ENCODE assay signal across 9 cellular contexts in genomic region chr22:19844423-19845368, GRCh38. TPM values are rescaled to one million over a fixed set of nuclear protein-coding genes. Genes with fewer than 3 reads are reported as not detected.
DNase-seq lines count a peak whose midpoint lies in the region; ATAC-seq, FAIRE-seq and TF ChIP-seq lines count a peak whose summit lies in the region.
"Had no signal": no experiment of that assay in that cellular context is flagged by ENCODE, and none has a peak within 500 bp of the region (broad histone marks: within the 10 kb centered on the region; RNA-seq: fewer than 3 reads in every experiment).

No MANE protein-coding gene starts in this region.

- H3K36me3 ChIP-seq in H1 (ENCODE audit: control insufficient read depth in 2 of 4, insufficient read depth in 4 of 4, low read length in 3 of 4) (no peaks in the 10 kb centered on the region), osteoblast (ENCODE audit: insufficient read depth, low read length) (peaks cover 2% of the 10 kb centered on the region)

- intact Hi-C loops in CD14-positive monocyte (cut with micrococcal nuclease), result no loop called here

- POLR2A ChIA-PET in H1 (lab: Charles Lee; ENCODE audit: partially characterized antibody), result interaction anchor here (0.9 to 1.6 kb wide), 4 partner anchors 8 to 66 kb away, joined by 3 to 10 read pairs (median 4); partner anchors contain the start of genes GNB1L and RTL10

- H4K8ac ChIP-seq in H1 (ENCODE audit: extremely low read depth, insufficient read depth, low read length), result peak overlapping the region; percentile 69; the same call in 1 of the 2 replicates

- H3K9me3 Mint-ChIP-seq in CD14-positive monocyte, result peaks cover 0 to 7% (median 2%) of the 10 kb centered on the region in 7 donors
- H3K9me3 Mint-ChIP-seq: nephron had no signal

- no peak overlapping the region for H3K4ac ChIP-seq in H1 (replicated peaks; ENCODE audit: insufficient read length, low read depth, low read length)

- H3K27ac ChIP-seq in H1 (ENCODE audit: low read depth, low read length), result no peak overlapping the region
- H3K27ac ChIP-seq in osteoblast (ENCODE audit: low read depth, low read length), result peak overlapping the region; percentile 48

- no peak for ATAC-seq in GM21360 (IDR thresholded peaks at IDR 0.05; ENCODE audit: unreplicated experiment)

- H2BK5ac ChIP-seq in H1 (ENCODE audit: low read depth, low read length), result peak overlapping the region; percentile 66

- no peak for FAIRE-seq in H1 (lab: Jason Lieb, UNC)

- peak overlapping the region; percentile 70 to 87 for H3K4me3 Mint-ChIP-seq in CD14-positive monocyte
- H3K4me3 Mint-ChIP-seq: nephron had no signal

- H3K79me1 ChIP-seq in H1 (ENCODE audit: low read depth, low read length), result no peaks in the 10 kb centered on the region; the same call in 1 of the 2 replicates

- H4K91ac ChIP-seq in H1 (replicated peaks; ENCODE audit: insufficient read length, low read length), result peak overlapping the region; percentile 26

- TF ChIP-seq CTCF in CD14-positive monocyte (IDR thresholded peaks at IDR 0.05) (peak; percentile 19), H1 (IDR thresholded peaks at IDR 0.05; ENCODE audit: control extremely low read depth in 1 of 3, insufficient read depth in 1 of 3, low read depth in 1 of 3, low read length in 3 of 3) (peak in 1 of 3 experiments; percentile 0; a peak in 1 of 4 replicates), osteoblast (IDR thresholded peaks at IDR 0.05; ENCODE audit: extremely low read depth, low read depth, low read length) (no peak)

- H2AK5ac ChIP-seq in H1 (ENCODE audit: low read depth, low read length), result no peak overlapping the region; the same call in 1 of the 2 replicates

- H3K9me3 ChIP-seq in H1 (ENCODE audit: insufficient read depth in 2 of 2, low read depth in 1 of 2, low read length in 1 of 2) (no peaks in the 10 kb centered on the region), osteoblast (ENCODE audit: low read depth, low read length) (no peaks in the 10 kb centered on the region)

- H2AFZ ChIP-seq in H1 (ENCODE audit: low read length) (no peak overlapping the region), osteoblast (ENCODE audit: low read length) (peak overlapping the region; percentile 86)

- H3K9ac ChIP-seq in H1 (replicated peaks in 1 of 4; ENCODE audit: extremely low read depth in 1 of 4, low read depth in 3 of 4, low read length in 3 of 4), result no peak overlapping the region; a peak in 1 of 7 replicates

- TF ChIP-seq RAD21 in H1 (IDR thresholded peaks at IDR 0.05 in 1 of 2, conservative IDR thresholded peaks at IDR 0.05 in 1 of 2; ENCODE audit: low read depth in 2 of 2, low read length in 2 of 2), result no peak

- no peak overlapping the region for H3K18ac ChIP-seq in H1 (ENCODE audit: extremely low read depth, low read length)

- H3K4me1 ChIP-seq in H1 (replicated peaks in 1 of 4; ENCODE audit: control insufficient read depth in 3 of 4, insufficient read depth in 4 of 4, low read length in 3 of 4), result peaks cover 0 to 3% (median 0%) of the 10 kb centered on the region in 4 experiments; a peak in 4 of 7 replicates
- peaks cover 13% of the 10 kb centered on the region for H3K4me1 ChIP-seq in osteoblast (ENCODE audit: insufficient read depth, low read length)

- H3K79me2 ChIP-seq in H1 (ENCODE audit: control insufficient read depth in 1 of 2, insufficient read depth in 2 of 2, low read length in 2 of 2), result no peaks in the 10 kb centered on the region; a peak in 1 of 4 replicates
- H3K79me2 ChIP-seq in osteoblast (ENCODE audit: insufficient read depth, low read length), result peaks cover 23% of the 10 kb centered on the region

- H4K20me1 ChIP-seq in H1 (replicated peaks in 1 of 2; ENCODE audit: control insufficient read depth in 1 of 2, insufficient read depth in 2 of 2, low read length in 2 of 2) (peaks cover 10 to 35% of the 10 kb centered on the region in 2 experiments), osteoblast (ENCODE audit: insufficient read depth, low read length) (peaks cover 5% of the 10 kb centered on the region)

- H2BK15ac ChIP-seq in H1 (ENCODE audit: low read length), result no peak overlapping the region

- no peak overlapping the region for H3K23ac ChIP-seq in H1 (ENCODE audit: insufficient read length)

- H2BK20ac ChIP-seq in H1 (ENCODE audit: low read length), result no peak overlapping the region

- peaks cover 17% of the 10 kb centered on the region for H3K4me1 Mint-ChIP-seq in CD14-positive monocyte

- WGBS in H1 (ENCODE audit: extremely low coverage in 1 of 2, insufficient coverage in 1 of 2, insufficient read length in 1 of 2, insufficient replicate concordance in 2 of 2, low coverage in 1 of 2, low lambda C conversion rate in 2 of 2, missing lambda C conversion rate in 1 of 2), 2 experiments, result 86% methylated on average over 22 of the region's 22 CpGs; no CpG with 5 or more reads in 1 of the 2 experiments

- 0 out of 2 replicates have a peak overlapping the region, but pooled peaks have one; percentile 3 for H2BK12ac ChIP-seq in H1 (ENCODE audit: low read depth, low read length)

- H2BK120ac ChIP-seq in H1 (replicated peaks; ENCODE audit: low read depth, low read length), result no peak overlapping the region

- H3K4me3 ChIP-seq in H1 (ENCODE audit: extremely low read depth in 1 of 4, insufficient read depth in 2 of 4, low read depth in 3 of 4, low read length in 4 of 4), result no peak overlapping the region
- peak overlapping the region; percentile 48 for H3K4me3 ChIP-seq in osteoblast (ENCODE audit: insufficient read depth, low read length)

- no peak overlapping the region for H3K4me2 ChIP-seq in H1 (ENCODE audit: insufficient read depth in 1 of 2, low read depth in 2 of 2, low read length in 2 of 2)
- peak overlapping the region; percentile 69 for H3K4me2 ChIP-seq in osteoblast (ENCODE audit: insufficient read depth, low read length)

- TF ChIP-seq EP300 in H1 (IDR thresholded peaks at IDR 0.05; ENCODE audit: borderline replicate concordance in 1 of 2, low read depth in 2 of 2, low read length in 2 of 2), result no peak

- no peak overlapping the region for H4K5ac ChIP-seq in H1 (ENCODE audit: insufficient read length, low read depth, low read length)

- peaks cover 0 to 7% of the 10 kb centered on the region in 2 donors for H3K36me3 Mint-ChIP-seq in CD14-positive monocyte

- CTCF ChIA-PET in H1 (lab: Charles Lee; ENCODE audit: partially characterized antibody), result interaction anchor here (0.6 kb wide), 1 partner anchor 155 kb away, joined by 3 read pairs; no protein-coding TSS in a partner anchor

- peak overlapping the region; percentile 43 to 84 (median 76) for H3K27ac Mint-ChIP-seq in CD14-positive monocyte
- H3K27ac Mint-ChIP-seq: nephron had no signal

- no peak overlapping the region for H3K56ac ChIP-seq in H1 (replicated peaks; ENCODE audit: insufficient read length, low read depth, low read length)

- TF ChIP-seq POLR2A in H1 (IDR thresholded peaks at IDR 0.05; ENCODE audit: control extremely low read depth in 1 of 2, low read depth in 2 of 2, low read length in 2 of 2), result peak in 1 of 2 experiments; percentile 18; a peak in 1 of 3 replicates

- H3K27me3 Mint-ChIP-seq in CD14-positive monocyte (ENCODE audit: low read depth in 3 of 3), result peaks cover 1 to 2% (median 1%) of the 10 kb centered on the region in 3 donors

- H3K14ac ChIP-seq in H1 (ENCODE audit: insufficient read length), result no peak overlapping the region

- DNase-seq in CD14-positive monocyte (ENCODE audit: low spot score) (peak; percentile 76), NAMALWA (ENCODE audit: low spot score) (peak; percentile 47), H1 (ENCODE audit: low read depth in 1 of 2, low spot score in 2 of 2) (peak in 1 of 2 experiments; percentile 48), osteoblast (ENCODE audit: insufficient read length, low spot score, missing footprints) (peak; percentile 95), NCI-H1105 treated with DMSO at 0.1 percent for 48 hours (lab: John Stamatoyannopoulos, UW) (no peak), T1000 (lab: John Stamatoyannopoulos, UW) (no peak), NCI-H446 (lab: John Stamatoyannopoulos, UW) (no peak)

- H3K27me3 ChIP-seq in H1 (replicated peaks in 1 of 4; ENCODE audit: control insufficient read depth in 3 of 4, extremely low read depth in 1 of 4, insufficient read depth in 3 of 4, low read length in 3 of 4) (no peaks in the 10 kb centered on the region), osteoblast (ENCODE audit: insufficient read depth, low read length) (no peaks in the 10 kb centered on the region)

- no peaks in the 10 kb centered on the region for H3K23me2 ChIP-seq in H1 (ENCODE audit: low read depth, low read length)

TF ChIP-seq in H1, 55 proteins besides CTCF, POLR2A, EP300 and RAD21 (continues in another document):
- TF ChIP-seq JUN (IDR thresholded peaks at IDR 0.05; ENCODE audit: low read depth, low read length) (no peak), E2F6 (IDR thresholded peaks at IDR 0.05) (no peak), YY1 (IDR thresholded peaks at IDR 0.05; ENCODE audit: low read depth, low read length) (no peak), CHD1 (IDR thresholded peaks at IDR 0.05; ENCODE audit: low read depth, low read length) (no peak)

RNA-seq across cellular contexts. Expression of gene GNB1L, which starts 10.0 kb away (rescaled TPM):
- polyA plus RNA-seq in CD14-positive monocyte (1 to 10 TPM; 4.8 to 6.0 TPM), H1 (2011; rRNA removed) (14.0 and 23.2 TPM in 2 replicates)
- total RNA-seq in H1 (2021; fragmentation: NEBNext Ultra II Directional; extraction: Animal tissue kit (Norgen Biotek cat#: 25700)), result 14.3 and 15.6 TPM in 2 replicates
- polyA plus RNA-seq in H1 (2011; cell fraction: cytosol; rRNA removed), result 17.3 TPM
- 21.9 TPM for polyA plus RNA-seq in H1 (2011; cell fraction: nucleus; rRNA removed)
- 9.1 to 18.9 TPM (median 16.9 TPM) in 4 replicates for polyA plus RNA-seq in H1 (2012, experiment 1 of 2)
- polyA plus RNA-seq in H1 (2012, experiment 2 of 2), result 14.8 TPM
- polyA plus RNA-seq in H1 (2013, experiment 1 of 2), result 5.8 TPM
- 5.3 TPM for polyA plus RNA-seq in H1 (2013, experiment 2 of 2)
- 3.8 and 4.5 TPM in 2 replicates for polyA minus RNA-seq in H1 (2011; rRNA and poly(A)+ RNA removed)
- polyA minus RNA-seq in H1 (2011; cell fraction: cytosol; rRNA and poly(A)+ RNA removed), result 6.1 TPM
- 5.6 TPM for polyA minus RNA-seq in H1 (2011; cell fraction: nucleus; rRNA and poly(A)+ RNA removed)
- total RNA-seq in osteoblast, result 4.0 and 5.6 TPM in 2 replicates

RNA-seq across cellular contexts. Expression of gene RTL10, which starts 10.0 kb away (rescaled TPM):
- polyA plus RNA-seq in CD14-positive monocyte (1 to 10 TPM; 1.4 to 1.5 TPM), H1 (2011; rRNA removed) (11.5 and 15.5 TPM in 2 replicates)
- 16.1 and 18.8 TPM in 2 replicates for total RNA-seq in H1 (2021; fragmentation: NEBNext Ultra II Directional; extraction: Animal tissue kit (Norgen Biotek cat#: 25700))
- polyA plus RNA-seq in H1 (2011; cell fraction: cytosol; rRNA removed), result 9.8 TPM
- polyA plus RNA-seq in H1 (2011; cell fraction: nucleus; rRNA removed), result 21.7 TPM
- 9.6 to 13.3 TPM (median 12.3 TPM) in 4 replicates for polyA plus RNA-seq in H1 (2012, experiment 1 of 2)
- polyA plus RNA-seq in H1 (2012, experiment 2 of 2), result 9.3 TPM
- polyA plus RNA-seq in H1 (2013, experiment 1 of 2), result 7.9 TPM
- polyA plus RNA-seq in H1 (2013, experiment 2 of 2), result 7.7 TPM
- polyA minus RNA-seq in H1 (2011; rRNA and poly(A)+ RNA removed), result 32.1 and 33.6 TPM in 2 replicates
- 10.3 TPM for polyA minus RNA-seq in H1 (2011; cell fraction: cytosol; rRNA and poly(A)+ RNA removed)
- polyA minus RNA-seq in H1 (2011; cell fraction: nucleus; rRNA and poly(A)+ RNA removed), result 21.5 TPM
- total RNA-seq in osteoblast, result 10.3 and 11.9 TPM in 2 replicates

Comparison
In these comparisons a context has a peak if more than half of its experiments do, and no peak if none do; other contexts are left out.
1. DNase-seq: peak in CD14-positive monocyte (single experiment), NAMALWA (single experiment) and osteoblast (single experiment); none in NCI-H1105 treated with DMSO at 0.1 percent for 48 hours (single experiment), T1000 (single experiment) and NCI-H446 (0 of 2).